Comparison of ENCODE assay signal across 8 cellular contexts in the genomic region with DNA sequence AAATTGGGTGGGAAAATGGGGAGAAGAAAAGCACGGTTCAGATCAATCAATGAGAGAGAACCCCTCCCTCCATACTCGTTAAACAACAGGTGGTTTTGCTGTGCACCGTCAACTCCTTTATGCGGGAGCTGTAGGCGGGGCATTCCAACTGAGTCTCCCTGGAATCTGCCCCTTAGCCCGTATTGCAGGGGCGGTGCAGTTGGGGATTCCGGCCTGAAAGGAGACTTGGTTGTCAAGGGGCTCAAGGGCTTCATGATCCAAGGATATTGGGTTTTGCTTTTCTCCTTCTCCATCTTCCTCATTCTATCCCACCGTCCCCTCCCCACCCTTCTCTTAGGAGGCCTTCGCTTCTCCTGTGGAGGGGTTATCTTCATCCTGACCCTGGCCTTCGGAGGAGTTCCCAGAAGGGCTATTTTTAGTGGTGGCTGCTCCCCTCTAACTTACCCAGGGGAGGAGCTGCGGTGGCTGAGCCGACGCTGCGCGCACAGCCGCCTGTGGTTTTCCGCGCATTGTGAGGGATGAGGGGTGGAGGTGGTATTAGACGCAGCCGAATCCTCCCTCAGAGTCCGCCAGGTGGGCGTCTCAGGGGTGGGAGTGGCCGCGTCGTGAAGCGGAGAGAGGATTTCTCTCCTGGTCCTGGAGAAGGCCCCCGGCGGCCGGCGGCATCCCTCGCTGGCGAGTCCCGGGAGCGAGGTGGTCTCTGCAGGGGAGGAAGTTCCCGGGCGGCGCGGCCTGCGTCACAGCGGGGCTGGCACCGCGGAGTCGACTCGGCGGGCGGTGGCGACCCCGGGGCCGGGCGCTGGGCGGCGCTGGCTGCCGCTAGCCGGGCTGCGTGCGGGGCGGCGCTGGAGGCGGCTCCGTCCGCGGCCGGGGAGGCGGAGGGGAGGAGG. TPM values are rescaled to one million over a fixed set of nuclear protein-coding genes. Genes with fewer than 3 reads are reported as not detected.
A peak's percentile ranks its signal among the peaks of the same experiment; 100 is the strongest.
DNase-seq lines count a peak whose midpoint lies in the region; ATAC-seq and TF ChIP-seq lines count a peak whose summit lies in the region.

No MANE protein-coding gene starts in this region.

- H3K4me1 ChIP-seq in left lung: peaks cover 5 to 50% of the 10 kb centered on the region in 2 donors

- H3K4me3 ChIP-seq in coronary artery (peak overlapping the region; percentile 85), left lung (peak overlapping the region; percentile 90 to 96)

- H3K27ac ChIP-seq in coronary artery (peak overlapping the region; percentile 95 to 96), left lung (peak overlapping the region; percentile 87 to 91)

- no peaks in the 10 kb centered on the region for H3K27me3 ChIP-seq in left lung

- H3K36me3 ChIP-seq in left lung: no peaks in the 10 kb centered on the region

- ATAC-seq in GM18868 (IDR thresholded peaks at IDR 0.05; ENCODE audit: unreplicated experiment): peak; percentile 88
- ATAC-seq in HG03108 (IDR thresholded peaks at IDR 0.05; ENCODE audit: unreplicated experiment): peak; percentile 89
- ATAC-seq in left lung: peak; percentile 96

- intact Hi-C loops in left lung (cut with DNase I): loop anchor here in 1 of 2 donors (5.0 kb wide), 2 partner anchors 130 to 355 kb away; no protein-coding TSS in a partner anchor

- TF ChIP-seq CTCF in coronary artery (IDR thresholded peaks at IDR 0.05) (peak; percentile 33), left lung (IDR thresholded peaks at IDR 0.05) (peak; percentile 40 to 56)

- no peaks in the 10 kb centered on the region for H3K9me3 ChIP-seq in left lung

- peak; percentile 95 for DNase-seq in AG20443 (ENCODE audit: low spot score)
- DNase-seq in NCI-H345 (lab: John Stamatoyannopoulos, UW): peak; percentile 83
- DNase-seq in activated CD4-positive, alpha-beta T cell treated with anti-CD3 and anti-CD28 coated beads for 48 hours: peak; percentile 90
- peak; percentile 89 for DNase-seq in coronary artery (ENCODE audit: low spot score)
- peak; percentile 87 to 98 for DNase-seq in left lung
- peak; percentile 76 to 84 for DNase-seq in stimulated activated CD4-positive, alpha-beta T cell treated with anti-CD3 and anti-CD28 coated beads, Interleukin-2, amount 100 ng/mL, for 48 hours

RNA-seq across cellular contexts. Expression of a gene that starts 0.5 kb away (rescaled TPM):
- total RNA-seq in left lung: 10 to 100 TPM; 11.4 to 11.6 TPM

Comparison
In these comparisons a context has a peak if more than half of its experiments do, and no peak if none do; other contexts are left out.
1. Peak in every context shown above with its lines: DNase-seq, ATAC-seq, H3K4me3 ChIP-seq and H3K27ac ChIP-seq.